In the genomic region with DNA sequence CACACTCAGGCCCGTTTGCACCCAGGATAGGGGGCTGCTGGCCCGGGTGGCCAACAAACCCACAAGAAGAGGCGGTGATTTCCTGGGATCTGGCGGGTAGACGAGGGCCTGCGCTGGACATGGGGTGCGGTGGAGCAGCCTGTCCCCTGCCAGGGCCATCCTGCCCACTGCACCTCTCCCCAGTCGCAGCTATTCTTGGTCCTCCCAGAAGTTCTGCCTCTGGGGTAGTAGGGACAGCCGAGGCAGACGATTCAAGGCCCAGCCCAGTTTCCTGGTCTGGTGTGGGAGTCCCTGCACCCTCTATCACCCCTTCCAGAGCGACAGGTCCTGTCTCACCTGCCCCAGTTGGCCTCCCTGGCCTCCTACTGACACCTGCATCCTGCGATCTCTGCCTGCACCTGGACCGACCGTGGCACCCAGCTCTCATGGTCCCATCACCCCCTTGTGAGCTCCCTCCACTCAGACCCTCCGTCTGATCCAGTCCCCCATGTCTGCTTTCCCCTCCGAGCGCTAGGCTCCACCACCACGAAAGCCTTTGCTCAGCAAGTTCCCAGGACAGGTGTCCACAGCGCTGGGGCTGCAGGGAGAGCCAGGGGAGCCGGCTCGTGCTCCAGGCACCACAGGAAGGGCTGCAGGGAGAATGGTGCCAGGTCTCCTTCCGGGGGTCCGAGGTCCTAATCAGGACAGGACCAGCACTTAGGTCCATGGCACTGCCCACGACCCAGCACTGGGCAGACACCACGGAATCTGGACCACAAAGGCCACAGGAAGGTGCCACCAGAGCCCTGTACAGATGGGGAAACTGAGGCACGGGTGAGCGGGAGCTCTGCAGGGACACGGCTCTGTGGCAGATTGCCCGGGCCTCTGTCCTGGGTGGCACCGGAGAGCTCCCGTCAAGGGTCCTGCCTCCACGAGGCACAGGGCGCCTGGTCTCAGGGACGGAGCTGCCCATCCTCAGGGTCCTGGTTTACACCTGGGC, we compare ENCODE assay signal across 11 cellular contexts. TPM values are rescaled to one million over a fixed set of nuclear protein-coding genes. Genes with fewer than 3 reads are reported as not detected.
"Had no signal": no experiment of that assay in that cellular context is flagged by ENCODE, and none has a peak within 500 bp of the region (broad histone marks: within the 10 kb centered on the region; RNA-seq: fewer than 3 reads in every experiment).

No MANE protein-coding gene starts in this region.

RNA-seq across cellular contexts. Expression of a gene that starts 1.2 kb away (rescaled TPM):
- total RNA-seq: activated CD4-positive, alpha-beta T cell treated with anti-CD3 and anti-CD28 coated beads, Interleukin-2, amount 10 ng/mL, durations not matched to agents 24 days and 14 days; activated CD8-positive, alpha-beta T cell treated with anti-CD3 and anti-CD28 coated beads for 36 hours; activated naive CD4-positive, alpha-beta T cell treated with anti-CD3 and anti-CD28 coated beads for 36 hours; activated naive CD4-positive, alpha-beta T cell treated with anti-CD3 and anti-CD28 coated beads, Interleukin-2, amount 50 U/mL, for 72 hours; activated T-cell treated with anti-CD3 and anti-CD28 coated beads, Interleukin-2, amount 50 U/mL, for 4 hours; activated T-helper 1 cell treated with anti-CD3 and anti-CD28 coated beads, Interleukin-12 subunit alpha, Interleukin-12 subunit beta, Interleukin-2, Interleukin-4 antibody, amounts not matched to agents 30 ng/mL and 10 ng/mL and 1 ng/mL, durations not matched to agents 14 hours and 24 hours and 36 hours; IMR-90; K562; M059J; PC-3; Right ventricle myocardium inferior had no signal

RNA-seq across cellular contexts. Expression of a gene that starts 10.2 kb away (rescaled TPM):
- total RNA-seq: activated CD4-positive, alpha-beta T cell treated with anti-CD3 and anti-CD28 coated beads, Interleukin-2, amount 10 ng/mL, durations not matched to agents 24 days and 14 days; activated CD8-positive, alpha-beta T cell treated with anti-CD3 and anti-CD28 coated beads for 36 hours; activated naive CD4-positive, alpha-beta T cell treated with anti-CD3 and anti-CD28 coated beads for 36 hours; activated naive CD4-positive, alpha-beta T cell treated with anti-CD3 and anti-CD28 coated beads, Interleukin-2, amount 50 U/mL, for 72 hours; activated T-cell treated with anti-CD3 and anti-CD28 coated beads, Interleukin-2, amount 50 U/mL, for 4 hours; activated T-helper 1 cell treated with anti-CD3 and anti-CD28 coated beads, Interleukin-12 subunit alpha, Interleukin-12 subunit beta, Interleukin-2, Interleukin-4 antibody, amounts not matched to agents 30 ng/mL and 10 ng/mL and 1 ng/mL, durations not matched to agents 14 hours and 24 hours and 36 hours; IMR-90; K562; M059J; PC-3; Right ventricle myocardium inferior had no signal
